9 cellular contexts compared by ENCODE assay signal in the genomic region with DNA sequence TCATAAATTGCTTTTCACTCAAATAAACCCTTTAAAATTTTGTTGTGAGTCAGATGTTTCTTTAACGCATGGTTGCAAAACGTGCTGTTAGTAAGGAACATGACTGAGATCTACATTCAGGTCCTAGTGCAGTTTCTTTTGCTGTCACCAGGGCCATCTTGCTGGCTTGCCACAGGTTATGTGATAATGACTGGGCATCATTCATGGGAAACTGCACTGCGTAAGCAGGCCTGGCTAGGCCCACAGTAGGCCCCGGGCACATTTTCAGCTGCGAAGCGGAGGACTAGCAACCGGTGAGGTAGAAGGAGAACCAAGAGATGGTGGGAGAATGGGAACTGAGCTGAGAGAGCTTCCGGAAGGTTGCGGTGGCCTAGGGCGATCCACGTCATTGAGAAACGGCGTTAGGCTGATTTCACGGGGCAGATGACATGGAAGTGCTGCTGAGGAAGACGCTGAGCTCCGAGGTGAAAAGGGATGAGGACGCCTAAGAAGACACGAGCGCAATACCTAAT. TPM values are rescaled to one million over a fixed set of nuclear protein-coding genes. Genes with fewer than 3 reads are reported as not detected.
DNase-seq lines count a peak whose midpoint lies in the region; ATAC-seq, FAIRE-seq and TF ChIP-seq lines count a peak whose summit lies in the region.
"Had no signal": no experiment of that assay in that cellular context is flagged by ENCODE, and none has a peak within 500 bp of the region (broad histone marks: within the 10 kb centered on the region; RNA-seq: fewer than 3 reads in every experiment).

No MANE protein-coding gene starts in this region.

- no peak overlapping the region for H3K56ac ChIP-seq in IMR-90 (ENCODE audit: extremely low read depth, insufficient read depth, low read length)

- no peak overlapping the region for H2BK12ac ChIP-seq in neuronal stem cell (ENCODE audit: low read length)

- H3K79me1 ChIP-seq in IMR-90 (ENCODE audit: low read depth in 1 of 2, low read length in 2 of 2): no peaks in the 10 kb centered on the region
- H3K79me1 ChIP-seq in neuronal stem cell (ENCODE audit: low read depth, low read length): no peaks in the 10 kb centered on the region

- H3K18ac ChIP-seq in IMR-90 (ENCODE audit: low read depth, low read length) (no peak overlapping the region), neuronal stem cell (ENCODE audit: low read length) (no peak overlapping the region)

- H3K9me3 ChIP-seq in IMR-90 (ENCODE audit: control insufficient read depth, insufficient read depth, low read length): no peaks in the 10 kb centered on the region
- H3K9me3 ChIP-seq in neuronal stem cell (replicated peaks in 1 of 2; ENCODE audit: control insufficient read depth in 2 of 2, insufficient read depth in 1 of 2, low read depth in 1 of 2, low read length in 2 of 2): no peaks in the 10 kb centered on the region

- no peak overlapping the region for H3K23ac ChIP-seq in IMR-90 (ENCODE audit: low read depth, low read length)
- no peak overlapping the region for H3K23ac ChIP-seq in neuronal stem cell (ENCODE audit: low read depth, low read length, poor library complexity)

- H3K4me3 ChIP-seq in GM12875 (ENCODE audit: low read depth, low read length) (peak overlapping the region; percentile 1), IMR-90 (ENCODE audit: insufficient read depth, low read depth, low read length) (no peak overlapping the region), neuronal stem cell (ENCODE audit: low read length in 2 of 2) (no peak overlapping the region)

- no peak for TF ChIP-seq POLR2A in IMR-90 (IDR thresholded peaks at IDR 0.05; ENCODE audit: low read depth, low read length)

- H2AFZ ChIP-seq in IMR-90 (replicated peaks; ENCODE audit: low read length, poor library complexity): no peak overlapping the region
- H2AFZ ChIP-seq in neuronal stem cell (ENCODE audit: low read length): no peak overlapping the region

- peak overlapping the region; percentile 1; the same call in 1 of the 2 replicates for H2BK120ac ChIP-seq in IMR-90 (ENCODE audit: low read depth, low read length)
- no peak overlapping the region for H2BK120ac ChIP-seq in neuronal stem cell (ENCODE audit: low read depth, low read length)

- no peak overlapping the region for H4K8ac ChIP-seq in IMR-90 (ENCODE audit: low read depth in 2 of 2, low read length in 2 of 2)
- no peak overlapping the region for H4K8ac ChIP-seq in neuronal stem cell (ENCODE audit: low read depth, low read length)

- no peak overlapping the region for H2AK9ac ChIP-seq in IMR-90 (replicated peaks; ENCODE audit: low read depth, low read length, poor library complexity)

- peaks cover 7% of the 10 kb centered on the region for H3K9me1 ChIP-seq in IMR-90 (ENCODE audit: insufficient read depth, low read length)

- H3K4me2 ChIP-seq in IMR-90 (ENCODE audit: low read depth, low read length) (no peak overlapping the region), neuronal stem cell (ENCODE audit: insufficient read depth, low read length, poor library complexity, severe bottlenecking) (no peak overlapping the region)

- no peak for FAIRE-seq in D721Med (lab: Jason Lieb, UNC)

- peaks cover 28% of the 10 kb centered on the region for H3K27me3 ChIP-seq in IMR-90 (ENCODE audit: control insufficient read depth, insufficient read depth, low read length)
- peaks cover 0 to 19% (median 13%) of the 10 kb centered on the region in 3 experiments for H3K27me3 ChIP-seq in neuronal stem cell (ENCODE audit: control insufficient read depth in 3 of 3, insufficient read depth in 3 of 3, low read depth in 1 of 3, low read length in 3 of 3)

- H3K36me3 ChIP-seq in IMR-90 (ENCODE audit: control insufficient read depth, insufficient read depth, low read length): no peaks in the 10 kb centered on the region
- H3K36me3 ChIP-seq in neuronal stem cell (replicated peaks in 1 of 2; ENCODE audit: control insufficient read depth in 2 of 2, insufficient read depth in 2 of 2, low read length in 2 of 2): no peaks in the 10 kb centered on the region

- no peak overlapping the region for H2BK20ac ChIP-seq in IMR-90 (ENCODE audit: low read depth, low read length)

- no peak overlapping the region for H3K14ac ChIP-seq in IMR-90 (replicated peaks; ENCODE audit: low read depth, low read length)
- H3K14ac ChIP-seq in neuronal stem cell (ENCODE audit: low read length): no peak overlapping the region

- WGBS in IMR-90 (ENCODE audit: extremely low coverage in 2 of 2, insufficient read length in 1 of 2), 2 experiments: 88% methylated on average over 11 of the region's 19 CpGs; no CpG with 5 or more reads in 1 of the 2 experiments
- WGBS in neuronal stem cell (ENCODE audit: extremely low coverage in 2 of 2, insufficient read length in 2 of 2, insufficient replicate concordance in 1 of 2), 2 donors: no CpG with 5 or more reads among the region's 19 CpGs

- no TSS peak for BruUV-seq in IMR-90 (replicated peaks; lab: Mats Ljungman, UMichigan)

- H3K4me1 ChIP-seq in IMR-90 (ENCODE audit: control insufficient read depth, insufficient read depth, low read length) (peaks cover 12% of the 10 kb centered on the region), neuronal stem cell (ENCODE audit: control insufficient read depth in 2 of 2, insufficient read depth in 1 of 2, low read depth in 1 of 2, low read length in 2 of 2) (no peaks in the 10 kb centered on the region)

- no peak overlapping the region for H4K5ac ChIP-seq in IMR-90 (ENCODE audit: low read depth, low read length)

- H3K27ac ChIP-seq in IMR-90 (ENCODE audit: insufficient read depth, low read length) (no peak overlapping the region), neuronal stem cell (replicated peaks; ENCODE audit: low read length) (no peak overlapping the region)

- POLR2A ChIA-PET in IMR-90 (lab: Charles Lee; ENCODE audit: unreplicated experiment): no interaction called here

- no peak for TF ChIP-seq RAD21 in IMR-90 (IDR thresholded peaks at IDR 0.05; ENCODE audit: low read length)

- H2BK15ac ChIP-seq in IMR-90 (ENCODE audit: low read depth, low read length): no peak overlapping the region
- H2BK15ac ChIP-seq in neuronal stem cell (ENCODE audit: low read length): no peak overlapping the region

- DNase-seq in IMR-90 (no peak), amniotic epithelial cell (ENCODE audit: low read depth) (peak; percentile 53), neuronal stem cell (ENCODE audit: low spot score) (no peak), LoVo (ENCODE audit: low spot score) (no peak), D721Med (ENCODE audit: insufficient read length, low spot score) (no peak), DMS79 treated with DMSO at 0.1 percent for 48 hours (lab: John Stamatoyannopoulos, UW) (no peak), dedifferentiated amniotic fluid mesenchymal stem cell (ENCODE audit: extremely low spot score) (no peak)

- no peak overlapping the region for H4K91ac ChIP-seq in IMR-90 (ENCODE audit: insufficient read depth, low read depth, low read length)
- no peak overlapping the region for H4K91ac ChIP-seq in neuronal stem cell (ENCODE audit: low read depth, low read length, poor library complexity)

- H3K4ac ChIP-seq in IMR-90 (ENCODE audit: low read depth, low read length): no peak overlapping the region; the same call in 1 of the 2 replicates
- no peak overlapping the region for H3K4ac ChIP-seq in neuronal stem cell (ENCODE audit: low read length)

- dilution Hi-C loops in IMR-90 (cut with HindIII; ENCODE audit: low sequenced_read_pairs, unreplicated experiment): no loop called here

- TF ChIP-seq CTCF in GM12875 (IDR thresholded peaks at IDR 0.05; ENCODE audit: borderline replicate concordance, insufficient read depth, low read depth, low read length) (peak; percentile 24; the same call in 1 of the 2 replicates), IMR-90 (conservative IDR thresholded peaks at IDR 0.05; ENCODE audit: low read depth, low read length) (no peak), D721Med (IDR thresholded peaks at IDR 0.05; ENCODE audit: insufficient read depth, missing control alignments) (no peak)

- intact Hi-C loops in IMR-90 (cut with micrococcal nuclease): no loop called here

- ATAC-seq in IMR-90 (ENCODE audit: low read depth): no peak

- CTCF ChIA-PET in IMR-90 (lab: Yijun Ruan, JAX): interaction anchor here (0.6 kb wide), 1 partner anchor 14 kb away, joined by 3 read pairs; no protein-coding TSS in a partner anchor

- H2BK5ac ChIP-seq in IMR-90 (ENCODE audit: low read depth, low read length, poor library complexity, severe bottlenecking) (no peak overlapping the region), neuronal stem cell (ENCODE audit: low read length) (no peak overlapping the region)

- H2AK5ac ChIP-seq in IMR-90 (ENCODE audit: low read depth, low read length) (0 out of 2 replicates have a peak overlapping the region, but pooled peaks have one; percentile 25), neuronal stem cell (ENCODE audit: low read depth, low read length) (no peak overlapping the region)

- H3K9ac ChIP-seq in IMR-90 (ENCODE audit: low read depth, low read length): no peak overlapping the region
- H3K9ac ChIP-seq in neuronal stem cell (ENCODE audit: low read depth, low read length, poor library complexity): peak overlapping the region; percentile 47

- H4K20me1 ChIP-seq in IMR-90 (ENCODE audit: insufficient read depth, low read length): no peaks in the 10 kb centered on the region

- in situ Hi-C loops in IMR-90 (cut with MboI; ENCODE audit: low sequenced_read_pairs): no loop called here

RNA-seq across cellular contexts. Expression of a gene that starts 3.2 kb away (rescaled TPM):
- total RNA-seq in IMR-90 (2012; rRNA removed): not detected in 2 replicates
- polyA plus RNA-seq in IMR-90 (2012; rRNA removed): 0.03 and 0.05 TPM in 2 replicates
- 0.05 TPM in 1 of 2 replicates, not detected in the other for polyA plus RNA-seq in IMR-90 (2012; cell fraction: cytosol; rRNA removed)
- 0.07 and 0.18 TPM in 2 replicates for polyA plus RNA-seq in IMR-90 (2012; cell fraction: nucleus; rRNA removed; ENCODE audit: low replicate concordance)
- 0.01 TPM for polyA plus RNA-seq in neuronal stem cell (2013, experiment 1 of 2)
- polyA plus RNA-seq in neuronal stem cell (2013, experiment 2 of 2): 0.01 TPM
- total RNA-seq: LHCN-M2 had no signal

RNA-seq across cellular contexts. Expression of a gene that starts 12.7 kb away (rescaled TPM):
- 0.18 and 0.28 TPM in 2 replicates for total RNA-seq in IMR-90 (2012; rRNA removed)
- polyA plus RNA-seq in IMR-90 (2012; rRNA removed): 0.74 and 1.5 TPM in 2 replicates
- polyA plus RNA-seq in IMR-90 (2012; cell fraction: cytosol; rRNA removed): 3.5 and 3.6 TPM in 2 replicates
- polyA plus RNA-seq in IMR-90 (2012; cell fraction: nucleus; rRNA removed; ENCODE audit: low replicate concordance): 3.0 and 7.2 TPM in 2 replicates
- 3.0 TPM for polyA plus RNA-seq in neuronal stem cell (2013, experiment 1 of 2)
- polyA plus RNA-seq in neuronal stem cell (2013, experiment 2 of 2): 2.9 TPM

RNA-seq across cellular contexts. Expression of a gene that starts 17.1 kb away (rescaled TPM):
- 1.3 and 1.7 TPM in 2 replicates for total RNA-seq in IMR-90 (2012; rRNA removed)
- polyA plus RNA-seq in IMR-90 (2012; rRNA removed): 1.8 and 1.9 TPM in 2 replicates
- 2.9 TPM in 2 replicates for polyA plus RNA-seq in IMR-90 (2012; cell fraction: cytosol; rRNA removed)
- 2.1 and 3.9 TPM in 2 replicates for polyA plus RNA-seq in IMR-90 (2012; cell fraction: nucleus; rRNA removed; ENCODE audit: low replicate concordance)
- 0.50 TPM for polyA plus RNA-seq in neuronal stem cell (2013, experiment 1 of 2)
- polyA plus RNA-seq in neuronal stem cell (2013, experiment 2 of 2): 0.90 TPM

RNA-seq across cellular contexts. Expression of a gene that starts 20.2 kb away (rescaled TPM):
- total RNA-seq in IMR-90 (2012; rRNA removed): not detected in 2 replicates
- polyA plus RNA-seq in IMR-90 (2012; rRNA removed): not detected in 2 replicates
- polyA plus RNA-seq in IMR-90 (2012; cell fraction: cytosol; rRNA removed): 1.0 TPM in 1 of 2 replicates, not detected in the other
- polyA plus RNA-seq in IMR-90 (2012; cell fraction: nucleus; rRNA removed; ENCODE audit: low replicate concordance): not detected in 2 replicates
- polyA plus RNA-seq in neuronal stem cell (2013, experiment 1 of 2): 1.7 TPM
- polyA plus RNA-seq in neuronal stem cell (2013, experiment 2 of 2): 1.6 TPM
- total RNA-seq: LHCN-M2 had no signal

RNA-seq across cellular contexts. Expression of a gene that starts 34.4 kb away (rescaled TPM):
- total RNA-seq in IMR-90 (2012; rRNA removed): 36.4 and 38.5 TPM in 2 replicates
- 30.2 and 30.8 TPM in 2 replicates for polyA plus RNA-seq in IMR-90 (2012; rRNA removed)
- 21.4 and 24.2 TPM in 2 replicates for polyA plus RNA-seq in IMR-90 (2012; cell fraction: cytosol; rRNA removed)
- polyA plus RNA-seq in IMR-90 (2012; cell fraction: nucleus; rRNA removed; ENCODE audit: low replicate concordance): 41.1 and 97.4 TPM in 2 replicates
- 29.6 TPM for polyA plus RNA-seq in neuronal stem cell (2013, experiment 1 of 2)
- polyA plus RNA-seq in neuronal stem cell (2013, experiment 2 of 2): 27.7 TPM
